8 cellular contexts compared by ENCODE assay signal in genomic region chr1:55211456-55211855, GRCh38. TPM values are rescaled to one million over a fixed set of nuclear protein-coding genes. Genes with fewer than 3 reads are reported as not detected.
DNase-seq lines count a peak whose midpoint lies in the region; ATAC-seq, FAIRE-seq and TF ChIP-seq lines count a peak whose summit lies in the region.
"Had no signal": no experiment of that assay in that cellular context is flagged by ENCODE, and none has a peak within 500 bp of the region (broad histone marks: within the 10 kb centered on the region; RNA-seq: fewer than 3 reads in every experiment).

No MANE protein-coding gene starts in this region.

- DNase-seq in GM18507 (ENCODE audit: extremely low spot score, insufficient read length, low read depth) (no peak), breast epithelium (ENCODE audit: low spot score in 2 of 2) (no peak), HAP-1 (ENCODE audit: low spot score in 2 of 2) (no peak)
- DNase-seq: NCI-H446 had no signal

- H3K4me1 ChIP-seq in breast epithelium (no peaks in the 10 kb centered on the region), parathyroid adenoma (peaks cover 8% of the 10 kb centered on the region), HAP-1 (peaks cover 33% of the 10 kb centered on the region)

- H3K27ac ChIP-seq in breast epithelium: peak overlapping the region; percentile 28 to 50
- H3K27ac ChIP-seq in parathyroid adenoma: peak overlapping the region; percentile 11

- in situ Hi-C loops in HAP-1 (cut with MboI; ENCODE audit: low sequenced_read_pairs): no loop called here

- no peaks in the 10 kb centered on the region for H3K9me3 ChIP-seq in breast epithelium
- H3K9me3 ChIP-seq in parathyroid adenoma (ENCODE audit: control insufficient read depth, low read length): no peaks in the 10 kb centered on the region
- no peaks in the 10 kb centered on the region for H3K9me3 ChIP-seq in HAP-1

- no peak overlapping the region for H3K9ac ChIP-seq in parathyroid adenoma

- peak overlapping the region; percentile 5 for H2AFZ ChIP-seq in parathyroid adenoma

- H3K79me2 ChIP-seq in parathyroid adenoma: peaks cover 16% of the 10 kb centered on the region

- TF ChIP-seq CTCF in breast epithelium (IDR thresholded peaks at IDR 0.05) (no peak), parathyroid adenoma (IDR thresholded peaks at IDR 0.05) (no peak)

- H3K36me3 ChIP-seq in breast epithelium (no peaks in the 10 kb centered on the region), parathyroid adenoma (ENCODE audit: control insufficient read depth, insufficient read depth, low read length) (no peaks in the 10 kb centered on the region), HAP-1 (replicated peaks) (no peaks in the 10 kb centered on the region)

- TF ChIP-seq POLR2A in breast epithelium (IDR thresholded peaks at IDR 0.05): no peak

- H3K4me3 ChIP-seq in breast epithelium (peak overlapping the region in 2 of 3 donors; percentile 1 to 38), parathyroid adenoma (ENCODE audit: low read depth, low read length) (peak overlapping the region; percentile 22), HAP-1 (no peak overlapping the region)

- FAIRE-seq in GM18507 (lab: Jason Lieb, UNC): peak; percentile 50

- H3K27me3 ChIP-seq in breast epithelium (no peaks in the 10 kb centered on the region), parathyroid adenoma (ENCODE audit: control insufficient read depth, insufficient read depth, low read length) (no peaks in the 10 kb centered on the region), HAP-1 (ENCODE audit: low read depth) (no peaks in the 10 kb centered on the region)

- ATAC-seq in HG03460 (IDR thresholded peaks at IDR 0.05; ENCODE audit: unreplicated experiment) (peak; percentile 32), HG02759 (IDR thresholded peaks at IDR 0.05; ENCODE audit: unreplicated experiment) (no peak), GM18867 (IDR thresholded peaks at IDR 0.05; ENCODE audit: unreplicated experiment) (no peak)

- intact Hi-C loops in breast epithelium (cut with DNase I; ENCODE audit: low total_unique reads): no loop called here

- H3K4me2 ChIP-seq in parathyroid adenoma (ENCODE audit: low read length): peak overlapping the region; percentile 59

RNA-seq across cellular contexts. Expression of gene USP24, which starts 3.7 kb away (rescaled TPM):
- total RNA-seq in breast epithelium: 100 to 1,000 TPM in 1 of 3 donors, 10 to 100 TPM in 2; 51.5 to 103 (median 77.3) TPM
